ENCODE assay signal across 25 cellular contexts in the genomic region with DNA sequence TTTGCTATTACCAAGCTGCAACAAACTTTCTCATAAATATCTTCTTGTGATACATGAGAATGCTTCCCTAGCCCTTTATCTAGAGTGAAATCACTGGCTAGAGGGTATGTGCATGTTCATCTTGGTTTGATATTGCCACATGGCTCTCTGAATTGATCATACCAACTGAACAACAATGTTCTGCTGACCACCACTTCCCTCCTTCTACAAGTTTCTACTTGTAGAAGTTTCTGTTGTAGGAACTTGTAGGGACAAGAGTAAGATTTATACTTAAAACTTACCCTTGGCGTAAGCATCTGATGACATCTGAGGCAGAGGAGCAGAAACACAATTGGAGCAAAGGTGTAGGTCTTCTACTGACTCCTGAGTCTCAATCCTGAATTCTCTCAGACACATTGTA.
"Had no signal": no experiment of that assay in that cellular context is flagged by ENCODE, and none has a peak within 500 bp of the region (broad histone marks: within the 10 kb centered on the region; RNA-seq: fewer than 3 reads in every experiment).

No MANE protein-coding gene starts in this region.

- H3K36me3 ChIP-seq: neural progenitor cell, ovary, right lobe of liver, sigmoid colon, stomach, thoracic aorta, thyroid gland, tibial nerve, upper lobe of left lung, vagina had no signal

- H3K9ac ChIP-seq: neural progenitor cell, parathyroid adenoma had no signal

- H3K9me3 ChIP-seq: ovary, psoas muscle, right lobe of liver, sigmoid colon, stomach, thoracic aorta, thyroid gland, tibial nerve, upper lobe of left lung, vagina had no signal

- ATAC-seq: natural killer cell; psoas muscle; right cardiac atrium; right lobe of liver; stimulated activated effector memory CD8-positive, alpha-beta T cell treated with anti-CD3 and anti-CD28 coated beads, Interleukin-12 subunit alpha, Interleukin-12 subunit beta, amount 100 ng/mL, for 72 hours; stimulated activated naive B cell treated with anti-CD40 and anti-IgM and Interleukin-4, amounts not matched to agents 10 μg/mL and 1 μg/mL and 100 μg/mL, for 72 hours had no signal

- DNase-seq: natural killer cell; occipital lobe; ovary; posterior cingulate gyrus; psoas muscle; right cardiac atrium; right lobe of liver; sigmoid colon; small intestine; stimulated activated CD4-positive, alpha-beta T cell treated with anti-CD3 and anti-CD28 coated beads, Interleukin-15, amount 100 ng/mL, for 24 hours; stimulated activated CD4-positive, alpha-beta T cell treated with anti-CD3 and anti-CD28 coated beads, Interleukin-2, amount 100 ng/mL, for 24 hours; stimulated activated CD4-positive, alpha-beta T cell treated with anti-CD3 and anti-CD28 coated beads, Interleukin-2, amount 100 ng/mL, for 48 hours; stimulated activated CD4-positive, alpha-beta T cell treated with anti-CD3 and anti-CD28 coated beads, Interleukin-4, amount 100 ng/mL, for 24 hours; stimulated activated naive B cell treated with anti-CD40 and anti-IgM and Interleukin-4, amounts not matched to agents 10 μg/mL and 1 μg/mL and 100 μg/mL, for 72 hours; stimulated activated naive CD4-positive, alpha-beta T cell treated with Interleukin-2 at 50 U/mL for 16 hours; stomach; thyroid gland; trophoblast cell; upper lobe of left lung had no signal

- H3K79me2 ChIP-seq: parathyroid adenoma had no signal

- H3K4me1 ChIP-seq: neural progenitor cell, parathyroid adenoma, psoas muscle, right lobe of liver, sigmoid colon, stomach, thyroid gland, tibial nerve, upper lobe of left lung, vagina had no signal

- H3K27ac ChIP-seq: neural progenitor cell, ovary, parathyroid adenoma, psoas muscle, right lobe of liver, sigmoid colon, stomach, thoracic aorta, thyroid gland, tibial nerve, upper lobe of left lung, vagina had no signal

- H2AFZ ChIP-seq: neural progenitor cell, parathyroid adenoma had no signal

- H3K27me3 ChIP-seq: neural progenitor cell, ovary, right lobe of liver, sigmoid colon, stomach, thyroid gland, tibial nerve, upper lobe of left lung, vagina had no signal

- H3K4me3 ChIP-seq: neural progenitor cell, ovary, psoas muscle, right lobe of liver, sigmoid colon, stomach, thoracic aorta, thyroid gland, tibial nerve, upper lobe of left lung, vagina had no signal

- H3K4me2 ChIP-seq: neural progenitor cell had no signal
